Comparison of ENCODE assay signal across 1 cellular context in the genomic region with DNA sequence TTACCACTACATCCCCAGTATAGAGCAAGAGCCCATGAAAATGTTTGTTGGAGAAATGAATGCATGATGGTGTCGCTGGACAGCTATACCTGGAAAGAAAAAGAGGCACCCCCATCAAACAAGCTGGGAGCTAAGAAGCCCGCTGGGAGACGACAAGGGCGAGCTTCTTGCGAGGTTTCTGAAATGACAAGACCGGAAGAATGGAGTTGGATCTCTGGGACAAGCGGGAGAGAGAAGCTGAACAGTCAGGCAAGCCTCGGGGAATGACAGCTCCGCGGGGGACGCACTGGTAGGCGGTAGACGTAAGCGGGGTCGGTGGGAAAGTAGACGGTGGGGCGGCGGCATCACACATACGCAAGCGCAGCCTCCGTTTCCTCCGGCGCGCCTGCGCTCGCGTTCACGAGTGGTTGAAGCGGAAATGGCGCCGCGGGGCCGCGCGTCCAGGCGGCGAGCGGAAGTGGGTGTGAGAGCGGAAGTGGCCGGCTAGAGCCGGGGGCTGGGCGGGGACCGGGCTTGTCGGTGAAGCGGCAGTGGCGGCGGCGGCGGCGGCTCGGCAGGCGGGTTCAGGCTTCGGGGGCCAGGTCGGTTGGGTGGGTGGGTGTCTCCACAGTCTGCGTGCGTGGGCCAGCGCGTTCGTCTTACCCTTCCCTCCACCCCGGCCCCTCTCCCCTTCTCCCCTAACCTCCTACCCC.
TF ChIP-seq lines count a peak whose summit lies in the region.

Gene ARPC2, plus strand, starts transcription at position 516 of the 692 bp plus-strand sequence. CDS start 282 bp downstream, outside the sequence.

TF ChIP-seq in HepG2, 621 proteins besides CTCF, POLR2A, EP300 and RAD21 (continued from another document and continues in another):
- TF ChIP-seq, protein P1, sequence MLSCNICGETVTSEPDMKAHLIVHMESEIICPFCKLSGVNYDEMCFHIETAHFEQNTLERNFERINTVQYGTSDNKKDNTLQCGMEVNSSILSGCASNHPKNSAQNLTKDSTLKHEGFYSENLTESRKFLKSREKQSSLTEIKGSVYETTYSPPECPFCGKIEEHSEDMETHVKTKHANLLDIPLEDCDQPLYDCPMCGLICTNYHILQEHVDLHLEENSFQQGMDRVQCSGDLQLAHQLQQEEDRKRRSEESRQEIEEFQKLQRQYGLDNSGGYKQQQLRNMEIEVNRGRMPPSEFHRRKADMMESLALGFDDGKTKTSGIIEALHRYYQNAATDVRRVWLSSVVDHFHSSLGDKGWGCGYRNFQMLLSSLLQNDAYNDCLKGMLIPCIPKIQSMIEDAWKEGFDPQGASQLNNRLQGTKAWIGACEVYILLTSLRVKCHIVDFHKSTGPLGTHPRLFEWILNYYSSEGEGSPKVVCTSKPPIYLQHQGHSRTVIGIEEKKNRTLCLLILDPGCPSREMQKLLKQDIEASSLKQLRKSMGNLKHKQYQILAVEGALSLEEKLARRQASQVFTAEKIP (CRISPR knock-in tag; IDR thresholded peaks at IDR 0.05; ENCODE audit: borderline replicate concordance), result no peak
- TF ChIP-seq HMG20A (CRISPR knock-in tag; IDR thresholded peaks at IDR 0.05; ENCODE audit: borderline replicate concordance) (0 out of 2 replicates have a peak, but pooled peaks have one; percentile 10), FLYWCH1 (CRISPR knock-in tag; IDR thresholded peaks at IDR 0.05) (no peak), ZSCAN31 (CRISPR knock-in tag; IDR thresholded peaks at IDR 0.05; ENCODE audit: low read depth) (no peak), ESRRA (CRISPR knock-in tag; IDR thresholded peaks at IDR 0.05; ENCODE audit: low read depth) (0 out of 2 replicates have a peak, but pooled peaks have one; percentile 68), ZNF441 (CRISPR knock-in tag; IDR thresholded peaks at IDR 0.05; ENCODE audit: borderline replicate concordance) (peak; percentile 61; the same call in 1 of the 2 replicates), SPEN (CRISPR knock-in tag; IDR thresholded peaks at IDR 0.05; ENCODE audit: low read depth) (peak; percentile 90), ZNF616 (CRISPR knock-in tag; IDR thresholded peaks at IDR 0.05; ENCODE audit: low read depth) (peak; percentile 82; the same call in 1 of the 2 replicates), ZNF3 (CRISPR knock-in tag; IDR thresholded peaks at IDR 0.05) (no peak; the same call in 1 of the 2 replicates), ZNF775 (CRISPR knock-in tag; IDR thresholded peaks at IDR 0.05; ENCODE audit: borderline replicate concordance) (0 out of 2 replicates have a peak, but pooled peaks have one; percentile 55), ZNF652 (CRISPR knock-in tag; IDR thresholded peaks at IDR 0.05; ENCODE audit: borderline replicate concordance, low read depth) (no peak), ZNF17 (CRISPR knock-in tag; IDR thresholded peaks at IDR 0.05) (no peak), CEBPG (CRISPR knock-in tag; IDR thresholded peaks at IDR 0.05) (peak; percentile 32; the same call in 1 of the 2 replicates), ZNF224 (CRISPR knock-in tag; IDR thresholded peaks at IDR 0.05) (peak; percentile 57; the same call in 1 of the 2 replicates), ISX (CRISPR knock-in tag; conservative IDR thresholded peaks at IDR 0.05) (0 out of 2 replicates have a peak, but pooled peaks have one; percentile 64), ZBTB33 (CRISPR knock-in tag; IDR thresholded peaks at IDR 0.05) (no peak), CC2D1A (CRISPR knock-in tag; IDR thresholded peaks at IDR 0.05) (no peak), TP53 (CRISPR knock-in tag; conservative IDR thresholded peaks at IDR 0.05) (no peak), ZNF432 (CRISPR knock-in tag; IDR thresholded peaks at IDR 0.05; ENCODE audit: borderline replicate concordance) (no peak), ZNF263 (CRISPR knock-in tag; IDR thresholded peaks at IDR 0.05) (0 out of 2 replicates have a peak, but pooled peaks have one; percentile 29), ZNF235 (CRISPR knock-in tag; IDR thresholded peaks at IDR 0.05; ENCODE audit: borderline replicate concordance) (0 out of 2 replicates have a peak, but pooled peaks have one; percentile 34), HNRNPH1 (optimal IDR thresholded peaks at IDR 0.05; ENCODE audit: low read depth, low read length) (no peak), ZNF777 (CRISPR knock-in tag; IDR thresholded peaks at IDR 0.05) (peak; percentile 91), POLR2AphosphoS5 (IDR thresholded peaks at IDR 0.05; ENCODE audit: low read depth, low read length) (peak; percentile 84)
- TF ChIP-seq, protein P2, sequence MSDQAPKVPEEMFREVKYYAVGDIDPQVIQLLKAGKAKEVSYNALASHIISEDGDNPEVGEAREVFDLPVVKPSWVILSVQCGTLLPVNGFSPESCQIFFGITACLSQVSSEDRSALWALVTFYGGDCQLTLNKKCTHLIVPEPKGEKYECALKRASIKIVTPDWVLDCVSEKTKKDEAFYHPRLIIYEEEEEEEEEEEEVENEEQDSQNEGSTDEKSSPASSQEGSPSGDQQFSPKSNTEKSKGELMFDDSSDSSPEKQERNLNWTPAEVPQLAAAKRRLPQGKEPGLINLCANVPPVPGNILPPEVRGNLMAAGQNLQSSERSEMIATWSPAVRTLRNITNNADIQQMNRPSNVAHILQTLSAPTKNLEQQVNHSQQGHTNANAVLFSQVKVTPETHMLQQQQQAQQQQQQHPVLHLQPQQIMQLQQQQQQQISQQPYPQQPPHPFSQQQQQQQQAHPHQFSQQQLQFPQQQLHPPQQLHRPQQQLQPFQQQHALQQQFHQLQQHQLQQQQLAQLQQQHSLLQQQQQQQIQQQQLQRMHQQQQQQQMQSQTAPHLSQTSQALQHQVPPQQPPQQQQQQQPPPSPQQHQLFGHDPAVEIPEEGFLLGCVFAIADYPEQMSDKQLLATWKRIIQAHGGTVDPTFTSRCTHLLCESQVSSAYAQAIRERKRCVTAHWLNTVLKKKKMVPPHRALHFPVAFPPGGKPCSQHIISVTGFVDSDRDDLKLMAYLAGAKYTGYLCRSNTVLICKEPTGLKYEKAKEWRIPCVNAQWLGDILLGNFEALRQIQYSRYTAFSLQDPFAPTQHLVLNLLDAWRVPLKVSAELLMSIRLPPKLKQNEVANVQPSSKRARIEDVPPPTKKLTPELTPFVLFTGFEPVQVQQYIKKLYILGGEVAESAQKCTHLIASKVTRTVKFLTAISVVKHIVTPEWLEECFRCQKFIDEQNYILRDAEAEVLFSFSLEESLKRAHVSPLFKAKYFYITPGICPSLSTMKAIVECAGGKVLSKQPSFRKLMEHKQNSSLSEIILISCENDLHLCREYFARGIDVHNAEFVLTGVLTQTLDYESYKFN (CRISPR knock-in tag; conservative IDR thresholded peaks at IDR 0.05), result peak; percentile 57
- TF ChIP-seq, protein P3, sequence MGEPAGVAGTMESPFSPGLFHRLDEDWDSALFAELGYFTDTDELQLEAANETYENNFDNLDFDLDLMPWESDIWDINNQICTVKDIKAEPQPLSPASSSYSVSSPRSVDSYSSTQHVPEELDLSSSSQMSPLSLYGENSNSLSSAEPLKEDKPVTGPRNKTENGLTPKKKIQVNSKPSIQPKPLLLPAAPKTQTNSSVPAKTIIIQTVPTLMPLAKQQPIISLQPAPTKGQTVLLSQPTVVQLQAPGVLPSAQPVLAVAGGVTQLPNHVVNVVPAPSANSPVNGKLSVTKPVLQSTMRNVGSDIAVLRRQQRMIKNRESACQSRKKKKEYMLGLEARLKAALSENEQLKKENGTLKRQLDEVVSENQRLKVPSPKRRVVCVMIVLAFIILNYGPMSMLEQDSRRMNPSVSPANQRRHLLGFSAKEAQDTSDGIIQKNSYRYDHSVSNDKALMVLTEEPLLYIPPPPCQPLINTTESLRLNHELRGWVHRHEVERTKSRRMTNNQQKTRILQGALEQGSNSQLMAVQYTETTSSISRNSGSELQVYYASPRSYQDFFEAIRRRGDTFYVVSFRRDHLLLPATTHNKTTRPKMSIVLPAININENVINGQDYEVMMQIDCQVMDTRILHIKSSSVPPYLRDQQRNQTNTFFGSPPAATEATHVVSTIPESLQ (CRISPR knock-in tag; conservative IDR thresholded peaks at IDR 0.05), result 0 out of 2 replicates have a peak, but pooled peaks have one; percentile 75
- TF ChIP-seq, protein P4, sequence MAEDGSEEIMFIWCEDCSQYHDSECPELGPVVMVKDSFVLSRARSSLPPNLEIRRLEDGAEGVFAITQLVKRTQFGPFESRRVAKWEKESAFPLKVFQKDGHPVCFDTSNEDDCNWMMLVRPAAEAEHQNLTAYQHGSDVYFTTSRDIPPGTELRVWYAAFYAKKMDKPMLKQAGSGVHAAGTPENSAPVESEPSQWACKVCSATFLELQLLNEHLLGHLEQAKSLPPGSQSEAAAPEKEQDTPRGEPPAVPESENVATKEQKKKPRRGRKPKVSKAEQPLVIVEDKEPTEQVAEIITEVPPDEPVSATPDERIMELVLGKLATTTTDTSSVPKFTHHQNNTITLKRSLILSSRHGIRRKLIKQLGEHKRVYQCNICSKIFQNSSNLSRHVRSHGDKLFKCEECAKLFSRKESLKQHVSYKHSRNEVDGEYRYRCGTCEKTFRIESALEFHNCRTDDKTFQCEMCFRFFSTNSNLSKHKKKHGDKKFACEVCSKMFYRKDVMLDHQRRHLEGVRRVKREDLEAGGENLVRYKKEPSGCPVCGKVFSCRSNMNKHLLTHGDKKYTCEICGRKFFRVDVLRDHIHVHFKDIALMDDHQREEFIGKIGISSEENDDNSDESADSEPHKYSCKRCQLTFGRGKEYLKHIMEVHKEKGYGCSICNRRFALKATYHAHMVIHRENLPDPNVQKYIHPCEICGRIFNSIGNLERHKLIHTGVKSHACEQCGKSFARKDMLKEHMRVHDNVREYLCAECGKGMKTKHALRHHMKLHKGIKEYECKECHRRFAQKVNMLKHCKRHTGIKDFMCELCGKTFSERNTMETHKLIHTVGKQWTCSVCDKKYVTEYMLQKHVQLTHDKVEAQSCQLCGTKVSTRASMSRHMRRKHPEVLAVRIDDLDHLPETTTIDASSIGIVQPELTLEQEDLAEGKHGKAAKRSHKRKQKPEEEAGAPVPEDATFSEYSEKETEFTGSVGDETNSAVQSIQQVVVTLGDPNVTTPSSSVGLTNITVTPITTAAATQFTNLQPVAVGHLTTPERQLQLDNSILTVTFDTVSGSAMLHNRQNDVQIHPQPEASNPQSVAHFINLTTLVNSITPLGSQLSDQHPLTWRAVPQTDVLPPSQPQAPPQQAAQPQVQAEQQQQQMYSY (CRISPR knock-in tag; IDR thresholded peaks at IDR 0.05), result peak; percentile 55; the same call in 1 of the 2 replicates
- TF ChIP-seq, protein P5, sequence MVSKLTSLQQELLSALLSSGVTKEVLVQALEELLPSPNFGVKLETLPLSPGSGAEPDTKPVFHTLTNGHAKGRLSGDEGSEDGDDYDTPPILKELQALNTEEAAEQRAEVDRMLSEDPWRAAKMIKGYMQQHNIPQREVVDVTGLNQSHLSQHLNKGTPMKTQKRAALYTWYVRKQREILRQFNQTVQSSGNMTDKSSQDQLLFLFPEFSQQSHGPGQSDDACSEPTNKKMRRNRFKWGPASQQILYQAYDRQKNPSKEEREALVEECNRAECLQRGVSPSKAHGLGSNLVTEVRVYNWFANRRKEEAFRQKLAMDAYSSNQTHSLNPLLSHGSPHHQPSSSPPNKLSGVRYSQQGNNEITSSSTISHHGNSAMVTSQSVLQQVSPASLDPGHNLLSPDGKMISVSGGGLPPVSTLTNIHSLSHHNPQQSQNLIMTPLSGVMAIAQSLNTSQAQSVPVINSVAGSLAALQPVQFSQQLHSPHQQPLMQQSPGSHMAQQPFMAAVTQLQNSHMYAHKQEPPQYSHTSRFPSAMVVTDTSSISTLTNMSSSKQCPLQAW (CRISPR knock-in tag; IDR thresholded peaks at IDR 0.05), result peak; percentile 86
- TF ChIP-seq, protein P6, sequence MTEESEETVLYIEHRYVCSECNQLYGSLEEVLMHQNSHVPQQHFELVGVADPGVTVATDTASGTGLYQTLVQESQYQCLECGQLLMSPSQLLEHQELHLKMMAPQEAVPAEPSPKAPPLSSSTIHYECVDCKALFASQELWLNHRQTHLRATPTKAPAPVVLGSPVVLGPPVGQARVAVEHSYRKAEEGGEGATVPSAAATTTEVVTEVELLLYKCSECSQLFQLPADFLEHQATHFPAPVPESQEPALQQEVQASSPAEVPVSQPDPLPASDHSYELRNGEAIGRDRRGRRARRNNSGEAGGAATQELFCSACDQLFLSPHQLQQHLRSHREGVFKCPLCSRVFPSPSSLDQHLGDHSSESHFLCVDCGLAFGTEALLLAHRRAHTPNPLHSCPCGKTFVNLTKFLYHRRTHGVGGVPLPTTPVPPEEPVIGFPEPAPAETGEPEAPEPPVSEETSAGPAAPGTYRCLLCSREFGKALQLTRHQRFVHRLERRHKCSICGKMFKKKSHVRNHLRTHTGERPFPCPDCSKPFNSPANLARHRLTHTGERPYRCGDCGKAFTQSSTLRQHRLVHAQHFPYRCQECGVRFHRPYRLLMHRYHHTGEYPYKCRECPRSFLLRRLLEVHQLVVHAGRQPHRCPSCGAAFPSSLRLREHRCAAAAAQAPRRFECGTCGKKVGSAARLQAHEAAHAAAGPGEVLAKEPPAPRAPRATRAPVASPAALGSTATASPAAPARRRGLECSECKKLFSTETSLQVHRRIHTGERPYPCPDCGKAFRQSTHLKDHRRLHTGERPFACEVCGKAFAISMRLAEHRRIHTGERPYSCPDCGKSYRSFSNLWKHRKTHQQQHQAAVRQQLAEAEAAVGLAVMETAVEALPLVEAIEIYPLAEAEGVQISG (CRISPR knock-in tag; IDR thresholded peaks at IDR 0.05), result peak; percentile 82
- TF ChIP-seq, protein P7, sequence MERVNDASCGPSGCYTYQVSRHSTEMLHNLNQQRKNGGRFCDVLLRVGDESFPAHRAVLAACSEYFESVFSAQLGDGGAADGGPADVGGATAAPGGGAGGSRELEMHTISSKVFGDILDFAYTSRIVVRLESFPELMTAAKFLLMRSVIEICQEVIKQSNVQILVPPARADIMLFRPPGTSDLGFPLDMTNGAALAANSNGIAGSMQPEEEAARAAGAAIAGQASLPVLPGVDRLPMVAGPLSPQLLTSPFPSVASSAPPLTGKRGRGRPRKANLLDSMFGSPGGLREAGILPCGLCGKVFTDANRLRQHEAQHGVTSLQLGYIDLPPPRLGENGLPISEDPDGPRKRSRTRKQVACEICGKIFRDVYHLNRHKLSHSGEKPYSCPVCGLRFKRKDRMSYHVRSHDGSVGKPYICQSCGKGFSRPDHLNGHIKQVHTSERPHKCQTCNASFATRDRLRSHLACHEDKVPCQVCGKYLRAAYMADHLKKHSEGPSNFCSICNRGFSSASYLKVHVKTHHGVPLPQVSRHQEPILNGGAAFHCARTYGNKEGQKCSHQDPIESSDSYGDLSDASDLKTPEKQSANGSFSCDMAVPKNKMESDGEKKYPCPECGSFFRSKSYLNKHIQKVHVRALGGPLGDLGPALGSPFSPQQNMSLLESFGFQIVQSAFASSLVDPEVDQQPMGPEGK (CRISPR knock-in tag; IDR thresholded peaks at IDR 0.05), result 0 out of 2 replicates have a peak, but pooled peaks have one; percentile 59
